Comparison of ENCODE assay signal across 1 cellular context in the genomic region with DNA sequence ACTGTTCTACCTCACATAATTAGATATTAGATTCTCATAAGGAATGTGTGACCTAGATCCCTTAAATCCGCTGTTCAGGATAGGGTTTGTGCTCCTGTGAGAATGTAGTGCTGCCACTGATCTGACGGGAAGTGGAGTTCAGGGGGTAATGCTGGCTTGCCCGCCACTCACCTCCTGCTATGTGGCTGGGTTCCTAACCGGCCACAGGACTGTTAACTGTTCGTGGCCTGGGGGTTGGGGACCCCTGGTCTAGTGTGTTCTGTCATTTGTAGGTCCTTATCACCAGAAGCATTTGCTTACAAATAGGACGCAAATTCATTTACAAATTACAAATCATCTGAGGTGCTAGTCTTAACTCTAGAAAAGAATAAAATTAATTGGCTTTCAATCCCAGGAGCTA.
TF ChIP-seq lines count a peak whose summit lies in the region.

No MANE protein-coding gene starts in this region.

TF ChIP-seq in GM23338, 12 proteins besides CTCF, POLR2A, EP300 and RAD21:
- no peak for TF ChIP-seq CREB1 (CRISPR knock-in tag; IDR thresholded peaks at IDR 0.05; ENCODE audit: low read depth)
- TF ChIP-seq ZNF331 (CRISPR knock-in tag; IDR thresholded peaks at IDR 0.05; ENCODE audit: low read depth) = no peak
- TF ChIP-seq NANOG (IDR thresholded peaks at IDR 0.05; ENCODE audit: borderline replicate concordance) = no peak
- TF ChIP-seq STAT1 (IDR thresholded peaks at IDR 0.05; ENCODE audit: unreplicated experiment) = no peak
- TF ChIP-seq, protein P1, sequence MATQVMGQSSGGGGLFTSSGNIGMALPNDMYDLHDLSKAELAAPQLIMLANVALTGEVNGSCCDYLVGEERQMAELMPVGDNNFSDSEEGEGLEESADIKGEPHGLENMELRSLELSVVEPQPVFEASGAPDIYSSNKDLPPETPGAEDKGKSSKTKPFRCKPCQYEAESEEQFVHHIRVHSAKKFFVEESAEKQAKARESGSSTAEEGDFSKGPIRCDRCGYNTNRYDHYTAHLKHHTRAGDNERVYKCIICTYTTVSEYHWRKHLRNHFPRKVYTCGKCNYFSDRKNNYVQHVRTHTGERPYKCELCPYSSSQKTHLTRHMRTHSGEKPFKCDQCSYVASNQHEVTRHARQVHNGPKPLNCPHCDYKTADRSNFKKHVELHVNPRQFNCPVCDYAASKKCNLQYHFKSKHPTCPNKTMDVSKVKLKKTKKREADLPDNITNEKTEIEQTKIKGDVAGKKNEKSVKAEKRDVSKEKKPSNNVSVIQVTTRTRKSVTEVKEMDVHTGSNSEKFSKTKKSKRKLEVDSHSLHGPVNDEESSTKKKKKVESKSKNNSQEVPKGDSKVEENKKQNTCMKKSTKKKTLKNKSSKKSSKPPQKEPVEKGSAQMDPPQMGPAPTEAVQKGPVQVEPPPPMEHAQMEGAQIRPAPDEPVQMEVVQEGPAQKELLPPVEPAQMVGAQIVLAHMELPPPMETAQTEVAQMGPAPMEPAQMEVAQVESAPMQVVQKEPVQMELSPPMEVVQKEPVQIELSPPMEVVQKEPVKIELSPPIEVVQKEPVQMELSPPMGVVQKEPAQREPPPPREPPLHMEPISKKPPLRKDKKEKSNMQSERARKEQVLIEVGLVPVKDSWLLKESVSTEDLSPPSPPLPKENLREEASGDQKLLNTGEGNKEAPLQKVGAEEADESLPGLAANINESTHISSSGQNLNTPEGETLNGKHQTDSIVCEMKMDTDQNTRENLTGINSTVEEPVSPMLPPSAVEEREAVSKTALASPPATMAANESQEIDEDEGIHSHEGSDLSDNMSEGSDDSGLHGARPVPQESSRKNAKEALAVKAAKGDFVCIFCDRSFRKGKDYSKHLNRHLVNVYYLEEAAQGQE (IDR thresholded peaks at IDR 0.05; ENCODE audit: unreplicated experiment) = no peak
- TF ChIP-seq, protein P2, sequence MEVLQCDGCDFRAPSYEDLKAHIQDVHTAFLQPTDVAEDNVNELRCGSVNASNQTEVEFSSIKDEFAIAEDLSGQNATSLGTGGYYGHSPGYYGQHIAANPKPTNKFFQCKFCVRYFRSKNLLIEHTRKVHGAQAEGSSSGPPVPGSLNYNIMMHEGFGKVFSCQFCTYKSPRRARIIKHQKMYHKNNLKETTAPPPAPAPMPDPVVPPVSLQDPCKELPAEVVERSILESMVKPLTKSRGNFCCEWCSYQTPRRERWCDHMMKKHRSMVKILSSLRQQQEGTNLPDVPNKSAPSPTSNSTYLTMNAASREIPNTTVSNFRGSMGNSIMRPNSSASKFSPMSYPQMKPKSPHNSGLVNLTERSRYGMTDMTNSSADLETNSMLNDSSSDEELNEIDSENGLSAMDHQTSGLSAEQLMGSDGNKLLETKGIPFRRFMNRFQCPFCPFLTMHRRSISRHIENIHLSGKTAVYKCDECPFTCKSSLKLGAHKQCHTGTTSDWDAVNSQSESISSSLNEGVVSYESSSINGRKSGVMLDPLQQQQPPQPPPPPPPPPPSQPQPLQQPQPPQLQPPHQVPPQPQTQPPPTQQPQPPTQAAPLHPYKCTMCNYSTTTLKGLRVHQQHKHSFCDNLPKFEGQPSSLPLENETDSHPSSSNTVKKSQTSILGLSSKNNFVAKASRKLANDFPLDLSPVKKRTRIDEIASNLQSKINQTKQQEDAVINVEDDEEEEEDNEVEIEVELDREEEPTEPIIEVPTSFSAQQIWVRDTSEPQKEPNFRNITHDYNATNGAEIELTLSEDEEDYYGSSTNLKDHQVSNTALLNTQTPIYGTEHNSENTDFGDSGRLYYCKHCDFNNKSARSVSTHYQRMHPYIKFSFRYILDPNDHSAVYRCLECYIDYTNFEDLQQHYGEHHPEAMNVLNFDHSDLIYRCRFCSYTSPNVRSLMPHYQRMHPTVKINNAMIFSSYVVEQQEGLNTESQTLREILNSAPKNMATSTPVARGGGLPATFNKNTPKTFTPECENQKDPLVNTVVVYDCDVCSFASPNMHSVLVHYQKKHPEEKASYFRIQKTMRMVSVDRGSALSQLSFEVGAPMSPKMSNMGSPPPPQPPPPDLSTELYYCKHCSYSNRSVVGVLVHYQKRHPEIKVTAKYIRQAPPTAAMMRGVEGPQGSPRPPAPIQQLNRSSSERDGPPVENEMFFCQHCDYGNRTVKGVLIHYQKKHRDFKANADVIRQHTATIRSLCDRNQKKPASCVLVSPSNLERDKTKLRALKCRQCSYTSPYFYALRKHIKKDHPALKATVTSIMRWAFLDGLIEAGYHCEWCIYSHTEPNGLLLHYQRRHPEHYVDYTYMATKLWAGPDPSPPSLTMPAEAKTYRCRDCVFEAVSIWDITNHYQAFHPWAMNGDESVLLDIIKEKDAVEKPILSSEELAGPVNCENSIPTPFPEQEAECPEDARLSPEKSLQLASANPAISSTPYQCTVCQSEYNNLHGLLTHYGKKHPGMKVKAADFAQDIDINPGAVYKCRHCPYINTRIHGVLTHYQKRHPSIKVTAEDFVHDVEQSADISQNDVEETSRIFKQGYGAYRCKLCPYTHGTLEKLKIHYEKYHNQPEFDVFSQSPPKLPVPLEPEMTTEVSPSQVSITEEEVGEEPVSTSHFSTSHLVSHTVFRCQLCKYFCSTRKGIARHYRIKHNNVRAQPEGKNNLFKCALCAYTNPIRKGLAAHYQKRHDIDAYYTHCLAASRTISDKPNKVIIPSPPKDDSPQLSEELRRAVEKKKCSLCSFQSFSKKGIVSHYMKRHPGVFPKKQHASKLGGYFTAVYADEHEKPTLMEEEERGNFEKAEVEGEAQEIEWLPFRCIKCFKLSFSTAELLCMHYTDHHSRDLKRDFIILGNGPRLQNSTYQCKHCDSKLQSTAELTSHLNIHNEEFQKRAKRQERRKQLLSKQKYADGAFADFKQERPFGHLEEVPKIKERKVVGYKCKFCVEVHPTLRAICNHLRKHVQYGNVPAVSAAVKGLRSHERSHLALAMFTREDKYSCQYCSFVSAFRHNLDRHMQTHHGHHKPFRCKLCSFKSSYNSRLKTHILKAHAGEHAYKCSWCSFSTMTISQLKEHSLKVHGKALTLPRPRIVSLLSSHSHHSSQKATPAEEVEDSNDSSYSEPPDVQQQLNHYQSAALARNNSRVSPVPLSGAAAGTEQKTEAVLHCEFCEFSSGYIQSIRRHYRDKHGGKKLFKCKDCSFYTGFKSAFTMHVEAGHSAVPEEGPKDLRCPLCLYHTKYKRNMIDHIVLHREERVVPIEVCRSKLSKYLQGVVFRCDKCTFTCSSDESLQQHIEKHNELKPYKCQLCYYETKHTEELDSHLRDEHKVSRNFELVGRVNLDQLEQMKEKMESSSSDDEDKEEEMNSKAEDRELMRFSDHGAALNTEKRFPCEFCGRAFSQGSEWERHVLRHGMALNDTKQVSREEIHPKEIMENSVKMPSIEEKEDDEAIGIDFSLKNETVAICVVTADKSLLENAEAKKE (CRISPR knock-in tag; IDR thresholded peaks at IDR 0.05) = no peak
- TF ChIP-seq EZH2phosphoT487 (IDR thresholded peaks at IDR 0.05; ENCODE audit: unreplicated experiment) = no peak
- TF ChIP-seq POLR2AphosphoS5 (IDR thresholded peaks at IDR 0.05; ENCODE audit: low read depth) = no peak
- no peak for TF ChIP-seq ZNF114 (CRISPR knock-in tag; IDR thresholded peaks at IDR 0.05)
- no peak for TF ChIP-seq JUNB (IDR thresholded peaks at IDR 0.05; ENCODE audit: unreplicated experiment)
- TF ChIP-seq, protein P3, sequence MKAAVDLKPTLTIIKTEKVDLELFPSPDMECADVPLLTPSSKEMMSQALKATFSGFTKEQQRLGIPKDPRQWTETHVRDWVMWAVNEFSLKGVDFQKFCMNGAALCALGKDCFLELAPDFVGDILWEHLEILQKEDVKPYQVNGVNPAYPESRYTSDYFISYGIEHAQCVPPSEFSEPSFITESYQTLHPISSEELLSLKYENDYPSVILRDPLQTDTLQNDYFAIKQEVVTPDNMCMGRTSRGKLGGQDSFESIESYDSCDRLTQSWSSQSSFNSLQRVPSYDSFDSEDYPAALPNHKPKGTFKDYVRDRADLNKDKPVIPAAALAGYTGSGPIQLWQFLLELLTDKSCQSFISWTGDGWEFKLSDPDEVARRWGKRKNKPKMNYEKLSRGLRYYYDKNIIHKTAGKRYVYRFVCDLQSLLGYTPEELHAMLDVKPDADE (IDR thresholded peaks at IDR 0.05) = no peak
- TF ChIP-seq EZH2 (IDR thresholded peaks at IDR 0.05; ENCODE audit: low read depth, unreplicated experiment) = no peak
TF ChIP-seq in GM23338: peak in this region for 0.
